Comparison of ENCODE assay signal across 25 cellular contexts in genomic region chr9:18629136-18629535, GRCh38.
DNase-seq lines count a peak whose midpoint lies in the region; ATAC-seq and TF ChIP-seq lines count a peak whose summit lies in the region.
"Had no signal": no experiment of that assay in that cellular context is flagged by ENCODE, and none has a peak within 500 bp of the region (broad histone marks: within the 10 kb centered on the region; RNA-seq: fewer than 3 reads in every experiment).

No MANE protein-coding gene starts in this region.

- peaks cover 10% of the 10 kb centered on the region for H3K9me3 ChIP-seq in left ventricle myocardium inferior (replicated peaks)
- H3K9me3 ChIP-seq in right cardiac atrium (ENCODE audit: control insufficient read depth, low read length): no peaks in the 10 kb centered on the region
- H3K9me3 ChIP-seq in stomach: no peaks in the 10 kb centered on the region
- H3K9me3 ChIP-seq: A549 had no signal

- H3K4me3 ChIP-seq in left ventricle myocardium inferior (no peak overlapping the region), right cardiac atrium (ENCODE audit: low read length) (no peak overlapping the region), stomach (no peak overlapping the region)
- H3K4me3 ChIP-seq: A549, K562 had no signal

- peaks cover 25% of the 10 kb centered on the region for H3K4me1 ChIP-seq in left ventricle myocardium inferior
- peaks cover 7% of the 10 kb centered on the region for H3K4me1 ChIP-seq in right cardiac atrium (ENCODE audit: control insufficient read depth, insufficient read depth, low read length)
- H3K4me1 ChIP-seq in stomach: peaks cover 5 to 18% (median 10%) of the 10 kb centered on the region in 4 donors
- H3K4me1 ChIP-seq: A549 had no signal

- no peak for TF ChIP-seq POLR2A in stomach (IDR thresholded peaks at IDR 0.05)

- intact Hi-C loops in left ventricle myocardium inferior (cut with micrococcal nuclease) (no loop called here), right cardiac atrium (cut with DNase I) (no loop called here), stomach (cut with DNase I; ENCODE audit: low total_unique reads) (no loop called here)

- TF ChIP-seq CTCF in left ventricle myocardium inferior (IDR thresholded peaks at IDR 0.05; ENCODE audit: borderline replicate concordance) (no peak), stomach (IDR thresholded peaks at IDR 0.05) (no peak)

- H3K27ac ChIP-seq in left ventricle myocardium inferior (replicated peaks) (peak overlapping the region; percentile 53), right cardiac atrium (ENCODE audit: low read length) (no peak overlapping the region), stomach (no peak overlapping the region)
- H3K27ac ChIP-seq: A549 had no signal

- no peak for ATAC-seq in right cardiac atrium
- ATAC-seq: A549, K562 had no signal

- 59% methylated on average over 1 of the region's 1 CpG for WGBS in right cardiac atrium
- WGBS in stomach, 5 donors: 74 to 85% (median 80%) methylated on average over 1 of the region's 1 CpG

- DNase-seq in left ventricle myocardium inferior (no peak), right cardiac atrium (no peak), dermis blood vessel endothelial cell (peak; percentile 74), glomerular endothelial cell (ENCODE audit: extremely low read depth, low read depth, low spot score) (peak; percentile 67), medulla oblongata (ENCODE audit: extremely low spot score) (no peak), stomach (no peak)
- DNase-seq in stimulated activated CD4-positive, alpha-beta T cell treated with anti-CD3 and anti-CD28 coated beads, Interleukin-4, amount 100 ng/mL, for 4 hours: no peak
- DNase-seq: AML-193; C1 segment of cervical spinal cord; CD4-positive, alpha-beta memory T cell; COR-L47; DMS53; H9; Kasumi-1; MV-4-11; NCI-H1105; NCI-H1436 treated with DMSO at 0.1 percent for 48 hours; NCI-H187 treated with DMSO at 0.1 percent for 48 hours; NCI-H2107; NCI-H510A; NCI-H69; RPMI8226; SHP77 treated with DMSO at 0.1 percent for 48 hours had no signal

- H3K36me3 ChIP-seq in left ventricle myocardium inferior (no peaks in the 10 kb centered on the region), stomach (no peaks in the 10 kb centered on the region)

- H3K27me3 ChIP-seq in left ventricle myocardium inferior (ENCODE audit: low read depth) (no peaks in the 10 kb centered on the region), right cardiac atrium (ENCODE audit: control insufficient read depth, insufficient read depth) (no peaks in the 10 kb centered on the region), stomach (no peaks in the 10 kb centered on the region)

- no peak for TF ChIP-seq EP300 in stomach (IDR thresholded peaks at IDR 0.05)

Comparison
In these comparisons a context has a peak if more than half of its experiments do, and no peak if none do; other contexts are left out.
1. DNase-seq: peak in dermis blood vessel endothelial cell (single experiment) and glomerular endothelial cell (single experiment); none in left ventricle myocardium inferior (single experiment), right cardiac atrium (0 of 3), stimulated activated CD4-positive, alpha-beta T cell treated with anti-CD3 and anti-CD28 coated beads, Interleukin-4, amount 100 ng/mL, for 4 hours (0 of 2), medulla oblongata (single experiment) and stomach (single experiment).